31 cellular contexts compared by ENCODE assay signal in genomic region chr11:46721286-46721685, GRCh38. TPM values are rescaled to one million over a fixed set of nuclear protein-coding genes. Genes with fewer than 3 reads are reported as not detected.
"Had no signal": no experiment of that assay in that cellular context is flagged by ENCODE, and none has a peak within 500 bp of the region (broad histone marks: within the 10 kb centered on the region; RNA-seq: fewer than 3 reads in every experiment).

No MANE protein-coding gene starts in this region.

- H3K36me3 ChIP-seq: heart right ventricle, thoracic aorta, uterus, WERI-Rb-1 had no signal

- H3K9me3 Mint-ChIP-seq: activated CD4-positive, alpha-beta T cell treated with anti-CD3 and anti-CD28 coated beads, Interleukin-2, amount 10 ng/mL, durations not matched to agents 24 days and 14 days; activated CD8-positive, alpha-beta T cell treated with anti-CD3 and anti-CD28 coated beads for 36 hours; activated T-cell treated with anti-CD3 and anti-CD28 coated beads, Interleukin-2, amount 50 U/mL, for 4 hours; activated T-helper 17 cell treated with anti-CD3 and anti-CD28 coated beads, Interleukin-2, amount 50 U/mL, for 72 hours; effector memory CD8-positive, alpha-beta T cell; nephron; stimulated activated naive CD8-positive, alpha-beta T cell treated with anti-CD3 and anti-CD28 coated beads, Interleukin-15, Interleukin-2, amounts not matched to agents 100 ng/mL and 50 ng/mL, for 24 hours had no signal

- H3K4me3 ChIP-seq: heart right ventricle, thoracic aorta, uterus had no signal

- H3K9me3 ChIP-seq: heart right ventricle, thoracic aorta, uterus had no signal

- H3K4me3 Mint-ChIP-seq: activated CD4-positive, alpha-beta T cell treated with anti-CD3 and anti-CD28 coated beads, Interleukin-2, amount 10 ng/mL, durations not matched to agents 24 days and 14 days; activated CD8-positive, alpha-beta T cell treated with anti-CD3 and anti-CD28 coated beads for 36 hours; activated T-cell treated with anti-CD3 and anti-CD28 coated beads, Interleukin-2, amount 50 U/mL, for 4 hours; activated T-helper 17 cell treated with anti-CD3 and anti-CD28 coated beads, Interleukin-2, amount 50 U/mL, for 72 hours; effector memory CD8-positive, alpha-beta T cell; nephron; stimulated activated naive CD8-positive, alpha-beta T cell treated with anti-CD3 and anti-CD28 coated beads, Interleukin-15, Interleukin-2, amounts not matched to agents 100 ng/mL and 50 ng/mL, for 24 hours; T-helper 17 cell had no signal

- H3K27ac ChIP-seq: heart right ventricle, parathyroid adenoma, thoracic aorta, uterus, WERI-Rb-1 had no signal

- H3K9ac ChIP-seq: parathyroid adenoma had no signal

- ATAC-seq: activated CD4-positive, CD25-positive, alpha-beta regulatory T cell treated with anti-CD3 and anti-CD28 coated beads, Interleukin-2, amount 50 U/mL, for 24 hours; activated CD8-positive, alpha-beta T cell treated with anti-CD3 and anti-CD28 coated beads for 36 hours; activated T-cell treated with anti-CD3 and anti-CD28 coated beads, Interleukin-2, amount 50 U/mL, for 4 hours; activated T-helper 17 cell treated with anti-CD3 and anti-CD28 coated beads, Interleukin-2, amount 50 U/mL, for 72 hours; effector memory CD8-positive, alpha-beta T cell; heart right ventricle; left ventricle myocardium superior; right cardiac atrium; T-helper 17 cell had no signal

- H3K79me2 ChIP-seq: parathyroid adenoma had no signal

- H3K4me1 ChIP-seq: parathyroid adenoma, uterus had no signal

- H3K27me3 Mint-ChIP-seq: activated CD4-positive, alpha-beta T cell treated with anti-CD3 and anti-CD28 coated beads, Interleukin-2, amount 10 ng/mL, durations not matched to agents 24 days and 14 days; activated CD8-positive, alpha-beta T cell treated with anti-CD3 and anti-CD28 coated beads for 36 hours; activated T-helper 17 cell treated with anti-CD3 and anti-CD28 coated beads, Interleukin-2, amount 50 U/mL, for 72 hours; stimulated activated naive CD8-positive, alpha-beta T cell treated with anti-CD3 and anti-CD28 coated beads, Interleukin-15, Interleukin-2, amounts not matched to agents 100 ng/mL and 50 ng/mL, for 24 hours; T-helper 17 cell had no signal

- H3K27ac Mint-ChIP-seq: activated CD4-positive, alpha-beta T cell treated with anti-CD3 and anti-CD28 coated beads, Interleukin-2, amount 10 ng/mL, durations not matched to agents 24 days and 14 days; activated CD8-positive, alpha-beta T cell treated with anti-CD3 and anti-CD28 coated beads for 36 hours; activated T-helper 17 cell treated with anti-CD3 and anti-CD28 coated beads, Interleukin-2, amount 50 U/mL, for 72 hours; effector memory CD8-positive, alpha-beta T cell; nephron; stimulated activated naive CD8-positive, alpha-beta T cell treated with anti-CD3 and anti-CD28 coated beads, Interleukin-15, Interleukin-2, amounts not matched to agents 100 ng/mL and 50 ng/mL, for 24 hours; T-helper 17 cell had no signal

- H3K4me1 Mint-ChIP-seq: nephron had no signal

- H3K27me3 ChIP-seq: heart right ventricle, uterus had no signal

- DNase-seq: activated CD4-positive, alpha-beta T cell treated with anti-CD3 and anti-CD28 coated beads, Interleukin-2, amount 10 ng/mL, durations not matched to agents 24 days and 14 days; activated CD8-positive, alpha-beta T cell treated with anti-CD3 and anti-CD28 coated beads for 36 hours; activated gamma-delta T cell treated with Interleukin-2 at 50 U/mL for 16 hours; activated naive CD4-positive, alpha-beta T cell treated with anti-CD3 and anti-CD28 coated beads, Interleukin-2, amount 50 U/mL, for 16 hours; activated T-cell treated with anti-CD3 and anti-CD28 coated beads, Interleukin-2, amount 50 U/mL, for 4 hours; amygdala; caudate nucleus; cortex of kidney; effector memory CD8-positive, alpha-beta T cell; foreskin fibroblast; heart right ventricle; left ventricle myocardium superior; mammary epithelial cell; nucleus accumbens; right cardiac atrium; stimulated activated CD4-positive, alpha-beta T cell treated with anti-CD3 and anti-CD28 coated beads, Interleukin-12 subunit alpha, Interleukin-12 subunit beta, amount 100 ng/mL, for 4 hours; stimulated activated CD4-positive, alpha-beta T cell treated with anti-CD3 and anti-CD28 coated beads, Interleukin-4, amount 100 ng/mL, for 1 hour; T-helper 17 cell; T1000; trophoblast cell; uterus; WERI-Rb-1 had no signal

- H2AFZ ChIP-seq: parathyroid adenoma had no signal

- FAIRE-seq: endothelial cell of umbilical vein, islet of Langerhans had no signal

RNA-seq across cellular contexts. Expression of gene F2, which starts 2.3 kb away (rescaled TPM):
- total RNA-seq: activated CD8-positive, alpha-beta T cell treated with anti-CD3 and anti-CD28 coated beads for 36 hours; activated T-helper 17 cell treated with anti-CD3 and anti-CD28 coated beads, Interleukin-2, amount 50 U/mL, for 72 hours; endothelial cell of umbilical vein; left ventricle myocardium superior; mammary epithelial cell; subcutaneous adipose tissue; T-helper 17 cell; thoracic aorta had no signal
- polyA plus RNA-seq: right cardiac atrium had no signal
